In the genomic region with DNA sequence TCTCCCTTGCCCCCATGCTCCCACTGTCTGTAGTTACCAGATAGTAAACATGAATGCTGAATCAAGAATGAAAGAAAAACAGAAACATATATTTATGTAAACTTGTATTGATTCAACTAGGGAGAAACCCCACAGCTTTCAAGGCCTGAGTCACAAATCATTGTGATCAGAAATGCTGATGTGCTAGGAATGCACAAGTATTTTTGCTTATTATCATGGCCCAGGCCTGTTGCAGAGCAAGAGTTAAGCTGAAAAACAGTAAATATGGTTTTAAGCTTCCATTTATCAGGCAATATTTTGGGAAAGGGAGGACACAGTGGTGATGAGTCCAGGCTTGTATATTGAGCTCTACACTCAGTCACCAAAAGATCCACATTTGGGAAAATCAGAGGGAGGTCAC, we compare ENCODE assay signal across 24 cellular contexts.
"Had no signal": no experiment of that assay in that cellular context is flagged by ENCODE, and none has a peak within 500 bp of the region (broad histone marks: within the 10 kb centered on the region; RNA-seq: fewer than 3 reads in every experiment).

No MANE protein-coding gene starts in this region.

- ATAC-seq: effector memory CD8-positive, alpha-beta T cell; esophagus mucosa; stimulated activated memory B cell treated with anti-CD40 and anti-IgM and Interleukin-4, amounts not matched to agents 10 μg/mL and 1 μg/mL and 100 μg/mL, for 72 hours; T-cell had no signal

- DNase-seq: activated CD4-positive, alpha-beta T cell treated with anti-CD3 and anti-CD28 coated beads for 4 hours; activated CD4-positive, alpha-beta T cell treated with anti-CD3 and anti-CD28 coated beads, Interleukin-2, amount 50 U/mL, for 4 hours; activated CD4-positive, CD25-positive, alpha-beta regulatory T cell; activated effector memory CD4-positive, alpha-beta T cell treated with Interleukin-2 at 50 U/mL for 16 hours; activated naive CD4-positive, alpha-beta T cell treated with Interleukin-2 at 50 U/mL for 16 hours; anterior cingulate cortex; effector memory CD8-positive, alpha-beta T cell; foreskin melanocyte; islet precursor cell; naive B cell; occipital lobe; stimulated activated CD4-positive, alpha-beta T cell treated with anti-CD3 and anti-CD28 coated beads, Interleukin-4, amount 100 ng/mL, for 4 hours; stimulated activated CD8-positive, alpha-beta memory T cell treated with anti-CD3 and anti-CD28 coated beads, Interleukin-4, amount 100 ng/mL, for 48 hours; stimulated activated naive CD8-positive, alpha-beta T cell treated with anti-CD3 and anti-CD28 coated beads, Interleukin-15, amount 100 ng/mL, for 72 hours; substantia nigra; T-cell had no signal

- H3K9ac ChIP-seq: neural progenitor cell had no signal

- H3K4me3 ChIP-seq: body of pancreas, cardiac muscle cell, coronary artery, dorsolateral prefrontal cortex, neural progenitor cell, right atrium auricular region had no signal

- H3K27ac ChIP-seq: body of pancreas, cardiac muscle cell, coronary artery, dorsolateral prefrontal cortex, neural progenitor cell, right atrium auricular region had no signal

- H3K9me3 ChIP-seq: body of pancreas, right atrium auricular region had no signal

- H2AFZ ChIP-seq: neural progenitor cell had no signal

- H3K27me3 ChIP-seq: body of pancreas, cardiac muscle cell, neural progenitor cell, right atrium auricular region had no signal

- H3K36me3 ChIP-seq: cardiac muscle cell, neural progenitor cell, right atrium auricular region had no signal

- H3K4me2 ChIP-seq: neural progenitor cell had no signal
